In genomic region chr13:98321356-98321755, GRCh38 we compare ENCODE assay signal across 13 cellular contexts.
A peak's percentile ranks its signal among the peaks of the same experiment; 100 is the strongest.
DNase-seq lines count a peak whose midpoint lies in the region; FAIRE-seq and TF ChIP-seq lines count a peak whose summit lies in the region.
"Had no signal": no experiment of that assay in that cellular context is flagged by ENCODE, and none has a peak within 500 bp of the region (broad histone marks: within the 10 kb centered on the region; RNA-seq: fewer than 3 reads in every experiment).

No MANE protein-coding gene starts in this region.

- no peak overlapping the region for H3K4me3 Mint-ChIP-seq in mesothelial cell of epicardium
- H3K4me3 Mint-ChIP-seq: CD14-positive monocyte; CD8-positive, alpha-beta memory T cell had no signal

- peaks cover 30% of the 10 kb centered on the region for H3K4me1 ChIP-seq in HUES64 (ENCODE audit: insufficient read depth, low read length)
- H3K4me1 ChIP-seq: A549 had no signal

- H3K27me3 Mint-ChIP-seq in mesothelial cell of epicardium (ENCODE audit: low read depth): no peaks in the 10 kb centered on the region

- H3K9me3 Mint-ChIP-seq in mesothelial cell of epicardium: no peaks in the 10 kb centered on the region
- H3K9me3 Mint-ChIP-seq: CD8-positive, alpha-beta memory T cell had no signal

- no peak for DNase-seq in bronchial epithelial cell (ENCODE audit: low read depth)
- DNase-seq in mesothelial cell of epicardium (ENCODE audit: low spot score in 2 of 2, unreplicated experiment in 2 of 2): no peak
- no peak for DNase-seq in DMS114 treated with DMSO at 0.1 percent for 48 hours (lab: John Stamatoyannopoulos, UW; ENCODE audit: unreplicated experiment)
- DNase-seq in stimulated activated CD4-positive, alpha-beta T cell treated with anti-CD3 and anti-CD28 coated beads, Interleukin-4, amount 100 ng/mL, for 4 hours: no peak
- DNase-seq in NCI-H82 (lab: John Stamatoyannopoulos, UW): no peak
- no peak for DNase-seq in NCI-H524 treated with DMSO at 0.1 percent for 48 hours (lab: John Stamatoyannopoulos, UW)
- DNase-seq: CD8-positive, alpha-beta memory T cell had no signal

- no peak overlapping the region for H3K9ac ChIP-seq in HUES64 (ENCODE audit: low read depth, low read length)

- peak overlapping the region; percentile 8; the same call in 1 of the 2 replicates for H3K27ac ChIP-seq in HUES64 (ENCODE audit: low read depth, low read length)
- H3K27ac ChIP-seq: A549 had no signal

- H3K36me3 ChIP-seq in HUES64 (ENCODE audit: insufficient read depth, low read length) (no peaks in the 10 kb centered on the region), bronchial epithelial cell (ENCODE audit: control insufficient read depth, insufficient read depth, low read length) (no peaks in the 10 kb centered on the region)

- peak; percentile 90 for FAIRE-seq in bronchial epithelial cell (lab: Jason Lieb, UNC)
- FAIRE-seq: A549, GM12878, GM18507, HepG2 had no signal

- peak overlapping the region; percentile 89 for H3K27ac Mint-ChIP-seq in mesothelial cell of epicardium
- H3K27ac Mint-ChIP-seq: CD14-positive monocyte; CD8-positive, alpha-beta memory T cell had no signal

- TF ChIP-seq CTCF in bronchial epithelial cell (IDR thresholded peaks at IDR 0.05; ENCODE audit: insufficient read depth, low read length, severe bottlenecking): no peak
- no peak for TF ChIP-seq CTCF in mesothelial cell of epicardium (IDR thresholded peaks at IDR 0.05; ENCODE audit: unreplicated experiment)

- H3K4me3 ChIP-seq in HUES64 (ENCODE audit: low read length): no peak overlapping the region
- no peak overlapping the region for H3K4me3 ChIP-seq in bronchial epithelial cell (ENCODE audit: low read depth, low read length)
- H3K4me3 ChIP-seq: A549, GM12878 had no signal

- peaks cover 5% of the 10 kb centered on the region for H3K36me3 Mint-ChIP-seq in mesothelial cell of epicardium
- H3K36me3 Mint-ChIP-seq: CD14-positive monocyte; CD8-positive, alpha-beta memory T cell had no signal

- peaks cover 55% of the 10 kb centered on the region for H3K4me1 Mint-ChIP-seq in mesothelial cell of epicardium
- H3K4me1 Mint-ChIP-seq: CD14-positive monocyte; CD8-positive, alpha-beta memory T cell had no signal

- WGBS in HUES64: 94% methylated on average over 4 of the region's 4 CpGs

- H3K9me3 ChIP-seq in HUES64 (ENCODE audit: insufficient read depth, low read depth, low read length): no peaks in the 10 kb centered on the region
- H3K9me3 ChIP-seq: A549 had no signal

- H3K27me3 ChIP-seq in HUES64 (ENCODE audit: insufficient read depth, low read length) (no peaks in the 10 kb centered on the region), bronchial epithelial cell (ENCODE audit: control insufficient read depth, insufficient read depth, low read length) (no peaks in the 10 kb centered on the region)
